9 cellular contexts compared by ENCODE assay signal in the genomic region with DNA sequence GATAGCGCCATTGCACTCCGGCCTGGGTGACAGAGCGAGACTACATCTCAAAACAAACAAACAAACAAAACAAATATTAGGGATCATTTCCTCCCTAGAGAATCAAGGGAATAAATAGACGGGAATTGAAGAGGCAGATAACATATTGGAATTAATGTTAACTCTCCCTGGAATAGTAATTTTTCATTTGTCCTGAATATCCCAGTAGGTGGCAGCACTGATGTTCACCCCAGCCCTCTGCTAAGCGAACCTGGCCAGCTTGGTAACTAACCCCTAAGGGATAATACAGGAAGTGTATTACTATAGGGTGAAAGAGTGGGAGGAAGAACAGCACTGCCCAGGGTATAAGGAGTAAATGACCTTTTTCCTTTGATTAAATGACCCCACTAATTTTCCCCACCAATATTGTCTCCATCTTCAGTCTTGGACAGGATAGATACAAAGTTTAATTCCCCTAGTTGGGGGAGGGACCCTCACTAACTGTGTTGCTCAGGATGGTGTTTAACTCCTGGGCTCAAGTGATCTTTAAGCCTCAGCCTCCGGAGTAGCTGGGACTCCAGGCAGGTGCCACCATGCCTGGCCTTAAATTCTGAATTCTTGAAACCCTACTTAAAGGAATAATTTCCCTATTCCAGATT. TPM values are rescaled to one million over a fixed set of nuclear protein-coding genes. Genes with fewer than 3 reads are reported as not detected.
DNase-seq lines count a peak whose midpoint lies in the region; ATAC-seq, FAIRE-seq and TF ChIP-seq lines count a peak whose summit lies in the region.
"Had no signal": no experiment of that assay in that cellular context is flagged by ENCODE, and none has a peak within 500 bp of the region (broad histone marks: within the 10 kb centered on the region; RNA-seq: fewer than 3 reads in every experiment).

No MANE protein-coding gene starts in this region.

- no peaks in the 10 kb centered on the region for H3K36me3 ChIP-seq in H7 (replicated peaks; ENCODE audit: control insufficient read depth, insufficient read depth, low read length)
- no peaks in the 10 kb centered on the region for H3K36me3 ChIP-seq in K562 (ENCODE audit: control insufficient read depth, insufficient read depth, low read length)
- H3K36me3 ChIP-seq in HepG2 (replicated peaks in 1 of 2; ENCODE audit: control insufficient read depth in 1 of 2, insufficient read depth in 2 of 2, low read length in 2 of 2): peaks cover 3% of the 10 kb centered on the region in 2 experiments; a peak in 3 of 5 replicates

- peaks cover 8% of the 10 kb centered on the region for H3K27me3 Mint-ChIP-seq in activated CD4-positive, alpha-beta T cell treated with anti-CD3 and anti-CD28 coated beads, Interleukin-2, amount 10 ng/mL, durations not matched to agents 24 days and 14 days

- H3K9me3 ChIP-seq in K562 (replicated peaks; ENCODE audit: control insufficient read depth, insufficient read depth, low read depth, low read length) (no peaks in the 10 kb centered on the region), HepG2 (ENCODE audit: low read length) (no peaks in the 10 kb centered on the region)

- H3K9ac ChIP-seq in K562 (ENCODE audit: insufficient read depth in 1 of 2, low read depth in 2 of 2, low read length in 2 of 2) (no peak overlapping the region), HepG2 (ENCODE audit: insufficient read depth, low read depth, low read length) (no peak overlapping the region)

- CTCF ChIA-PET in K562 (lab: Yijun Ruan, JAX; ENCODE audit: low intra/inter-chr PET ratio): no interaction called here
- CTCF ChIA-PET in HepG2 (lab: Yijun Ruan, JAX; ENCODE audit: low intra/inter-chr PET ratio, low total read pairs): interaction anchor here (0.7 to 2.1 kb wide), 3 partner anchors 29 to 163 kb away, joined by 3 to 11 read pairs (median 10); no protein-coding TSS in a partner anchor

- TF ChIP-seq CTCF in K562 (IDR thresholded peaks at IDR 0.05 in 2 of 3, conservative IDR thresholded peaks at IDR 0.05 in 1 of 3; ENCODE audit: insufficient read depth in 2 of 3, low read depth in 1 of 3, low read length in 3 of 3): peak; percentile 42 to 64 (median 49); a peak in 5 of 6 replicates
- peak; percentile 62 for TF ChIP-seq CTCF in HepG2 (CRISPR knock-in tag; IDR thresholded peaks at IDR 0.05)

- intact Hi-C loops in activated CD4-positive, alpha-beta T cell treated with anti-CD3 and anti-CD28 coated beads, Interleukin-2, amount 10 ng/mL, durations not matched to agents 24 days and 14 days (cut with micrococcal nuclease): no loop called here
- intact Hi-C loops in K562 (cut with micrococcal nuclease): no loop called here
- intact Hi-C loops in HepG2 (cut with micrococcal nuclease; ENCODE audit: unreplicated experiment): no loop called here

- H3K27me3 ChIP-seq in H7 (ENCODE audit: control insufficient read depth, insufficient read depth, low read length) (no peaks in the 10 kb centered on the region), K562 (ENCODE audit: control insufficient read depth in 2 of 2, insufficient read depth in 2 of 2, low read length in 2 of 2) (0 out of 5 replicates have a peak, but pooled peaks cover 2 to 3% of the 10 kb centered on the region in 2 experiments), HepG2 (ENCODE audit: control insufficient read depth in 1 of 2, insufficient read depth in 2 of 2, low read length in 2 of 2) (no peaks in the 10 kb centered on the region)

- H3K79me2 ChIP-seq in K562 (ENCODE audit: control insufficient read depth, insufficient read depth, low read length): no peaks in the 10 kb centered on the region
- H3K79me2 ChIP-seq in HepG2 (ENCODE audit: insufficient read depth, low read length): no peaks in the 10 kb centered on the region

- 3% methylated on average over 4 of the region's 6 CpGs for WGBS in K562 (ENCODE audit: insufficient coverage, low coverage, missing lambda C conversion rate)
- WGBS in HepG2 (ENCODE audit: low lambda C conversion rate): 65% methylated on average over 6 of the region's 6 CpGs

- FAIRE-seq in K562 (lab: Jason Lieb, UNC): peak; percentile 63
- FAIRE-seq in HepG2 (lab: Jason Lieb, UNC): peak; percentile 50

- H3K4me3 ChIP-seq in H7 (ENCODE audit: insufficient read depth, low read depth, low read length) (no peak overlapping the region), K562 (no peak overlapping the region), HepG2 (replicated peaks in 1 of 3; ENCODE audit: insufficient read depth in 1 of 3, low read depth in 2 of 3, low read length in 3 of 3) (no peak overlapping the region)

- in situ Hi-C loops in K562 (cut with MboI) (no loop called here), HepG2 (cut with HindIII; ENCODE audit: extremely low pct_ligation_motif_present, low pct_unique_long_range_greater_than_20kb) (no loop called here)

- BruUV-seq in K562 (replicated peaks; lab: Mats Ljungman, UMichigan): no TSS peak
- no TSS peak for BruUV-seq in HepG2 (replicated peaks; lab: Mats Ljungman, UMichigan)

- H4K20me1 ChIP-seq in K562 (replicated peaks; ENCODE audit: control insufficient read depth, insufficient read depth, low read length) (no peaks in the 10 kb centered on the region), HepG2 (ENCODE audit: insufficient read depth, low read length) (no peaks in the 10 kb centered on the region)

- POLR2A ChIA-PET in K562 (lab: Yijun Ruan, JAX) (interaction anchor here (1.0 kb wide), 1 partner anchor 13 kb away, joined by 3 read pairs; no protein-coding TSS in a partner anchor), HepG2 (lab: Yijun Ruan, JAX) (interaction anchor here (0.6 kb wide), 1 partner anchor 101 kb away, joined by 4 read pairs; no protein-coding TSS in a partner anchor)

- TF ChIP-seq EP300 in K562 (IDR thresholded peaks at IDR 0.05; ENCODE audit: low read length) (no peak), HepG2 (IDR thresholded peaks at IDR 0.05; ENCODE audit: low read depth in 2 of 2, low read length in 2 of 2) (no peak), HepG2 (CRISPR knock-in tag; IDR thresholded peaks at IDR 0.05; ENCODE audit: borderline replicate concordance) (no peak)

- no peak overlapping the region for H3K27ac Mint-ChIP-seq in activated CD4-positive, alpha-beta T cell treated with anti-CD3 and anti-CD28 coated beads, Interleukin-2, amount 10 ng/mL, durations not matched to agents 24 days and 14 days

- TF ChIP-seq RAD21 in K562 (CRISPR knock-in tag; conservative IDR thresholded peaks at IDR 0.05 in 1 of 2, IDR thresholded peaks at IDR 0.05 in 1 of 2) (peak; percentile 27 to 57; a peak in 3 of 4 replicates), HepG2 (CRISPR knock-in tag; IDR thresholded peaks at IDR 0.05) (peak; percentile 61)

- H3K27ac ChIP-seq in K562 (ENCODE audit: extremely low read depth, low read depth, low read length) (no peak overlapping the region), HepG2 (ENCODE audit: extremely low read length, insufficient read depth, low read length) (peak overlapping the region; percentile 17)

- H3K36me3 Mint-ChIP-seq in activated CD4-positive, alpha-beta T cell treated with anti-CD3 and anti-CD28 coated beads, Interleukin-2, amount 10 ng/mL, durations not matched to agents 24 days and 14 days (ENCODE audit: low read depth): no peaks in the 10 kb centered on the region

- DNase-seq in activated CD4-positive, alpha-beta T cell treated with anti-CD3 and anti-CD28 coated beads, Interleukin-2, amount 10 ng/mL, durations not matched to agents 24 days and 14 days: peak; percentile 76
- no peak for DNase-seq in activated CD4-positive, alpha-beta T cell treated with anti-CD3 and anti-CD28 coated beads for 1 hour
- DNase-seq in H7 (peak; percentile 77), NOMO-1 (lab: John Stamatoyannopoulos, UW; ENCODE audit: unreplicated experiment in 2 of 2) (peak; percentile 81 to 84), K562 (ENCODE audit: extremely low read depth in 1 of 4, low spot score in 3 of 4) (peak; percentile 37 to 71 (median 48)), HepG2 (ENCODE audit: low spot score) (peak; percentile 62), mucosa of gallbladder (ENCODE audit: low spot score) (no peak)
- DNase-seq in stimulated activated naive CD4-positive, alpha-beta T cell treated with Interleukin-2 at 50 U/mL for 16 hours (lab: John Stamatoyannopoulos, UW): no peak

- no peaks in the 10 kb centered on the region for H3K9me3 Mint-ChIP-seq in activated CD4-positive, alpha-beta T cell treated with anti-CD3 and anti-CD28 coated beads, Interleukin-2, amount 10 ng/mL, durations not matched to agents 24 days and 14 days

- H3K4me3 Mint-ChIP-seq in activated CD4-positive, alpha-beta T cell treated with anti-CD3 and anti-CD28 coated beads, Interleukin-2, amount 10 ng/mL, durations not matched to agents 24 days and 14 days: no peak overlapping the region

- H3K4me1 Mint-ChIP-seq in activated CD4-positive, alpha-beta T cell treated with anti-CD3 and anti-CD28 coated beads, Interleukin-2, amount 10 ng/mL, durations not matched to agents 24 days and 14 days: peaks cover 3% of the 10 kb centered on the region

- H3K4me2 ChIP-seq in K562 (ENCODE audit: insufficient read depth, low read length) (no peak overlapping the region), HepG2 (ENCODE audit: low read depth, low read length) (no peak overlapping the region)

- ATAC-seq in K562 (peak; percentile 87), HepG2 (peak; percentile 85)

- H2AFZ ChIP-seq in K562 (ENCODE audit: low read depth, low read length) (no peak overlapping the region), HepG2 (ENCODE audit: low read length) (no peak overlapping the region)

- H3K4me1 ChIP-seq in K562 (replicated peaks in 1 of 2; ENCODE audit: control insufficient read depth in 2 of 2, insufficient read depth in 2 of 2, low read length in 2 of 2) (no peaks in the 10 kb centered on the region; a peak in 1 of 5 replicates), HepG2 (ENCODE audit: insufficient read depth, low read length) (peaks cover 41% of the 10 kb centered on the region)

- no peaks in the 10 kb centered on the region for H3K9me1 ChIP-seq in K562 (ENCODE audit: control insufficient read depth, insufficient read depth, low read length)

- TF ChIP-seq POLR2A in K562 (conservative IDR thresholded peaks at IDR 0.05): no peak
- TF ChIP-seq POLR2A in HepG2 (IDR thresholded peaks at IDR 0.05; ENCODE audit: insufficient read depth in 1 of 2, low read depth in 2 of 2, low read length in 2 of 2): no peak

RNA-seq across cellular contexts. Expression of gene SLC2A14, which starts 40.5 kb away (rescaled TPM):
- 0.09 and 0.31 TPM in 2 replicates for total RNA-seq in activated CD4-positive, alpha-beta T cell treated with anti-CD3 and anti-CD28 coated beads, Interleukin-2, amount 10 ng/mL, durations not matched to agents 24 days and 14 days
- total RNA-seq in H7 (2014; rRNA removed; shearing (Covaris generic)): 1.4 and 1.7 TPM in 2 replicates
- 0.79 and 1.5 TPM in 2 replicates for total RNA-seq in K562 (2011; cell fraction: chromatin; rRNA removed; ENCODE audit: low replicate concordance)
- total RNA-seq in K562 (2011; cell fraction: nucleolus; rRNA removed): 1.4 and 4.7 TPM in 2 replicates
- total RNA-seq in K562 (2011; cell fraction: nucleoplasm; rRNA removed): 1.7 and 2.0 TPM in 2 replicates
- total RNA-seq in K562 (2014; rRNA removed) (0.20 TPM in 1 of 2 replicates, not detected in the other), K562 (2014; rRNA removed; fragmentation: Illumina TruSeq; extraction: Trizol) (5.4 and 6.8 TPM in 2 replicates), K562 (2015; rRNA removed; fragmentation: Illumina TruSeq; extraction: Trizol) (3.6 and 4.3 TPM in 2 replicates), K562 (2021) (7.4 and 8.9 TPM in 2 replicates), HepG2 (2016; rRNA removed; fragmentation: Illumina TruSeq; extraction: Trizol) (6.6 and 7.7 TPM in 2 replicates), mucosa of gallbladder (1.1 TPM)
- polyA plus RNA-seq in K562 (2011; rRNA removed) (6.3 and 6.8 TPM in 2 replicates), K562 (2014; fragmentation: Illumina TruSeq; extraction: Trizol) (0.74 and 1.1 TPM in 2 replicates), K562 (2014; fragmentation: Nextera tagmentation; extraction: Ambion mirVana) (1 to 10 TPM; 4.0 to 5.2 TPM), K562 (2014; rRNA removed) (0.13 and 0.19 TPM in 2 replicates), HepG2 (2011; rRNA removed) (30.5 and 39.0 TPM in 2 replicates)
- polyA plus RNA-seq in K562 (2011; cell fraction: cytosol; rRNA removed): 4.8 and 6.8 TPM in 2 replicates
- 0.22 and 0.54 TPM in 2 replicates for polyA plus RNA-seq in K562 (2011; cell fraction: nucleus; rRNA removed)
- polyA plus RNA-seq in K562 (2012): 2.4 and 4.4 TPM in 2 replicates
- 0.54 and 1.1 TPM in 2 replicates for polyA minus RNA-seq in K562 (2011; rRNA and poly(A)+ RNA removed)
- polyA minus RNA-seq in K562 (2011; cell fraction: cytosol; rRNA and poly(A)+ RNA removed): 16.2 and 21.5 TPM in 2 replicates
- polyA minus RNA-seq in K562 (2011; cell fraction: nucleus; rRNA and poly(A)+ RNA removed): 0.54 and 0.78 TPM in 2 replicates
- total RNA-seq in HepG2 (2016; cell fraction: cytosol; rRNA removed; fragmentation: Illumina TruSeq; extraction: Trizol; ENCODE audit: low read depth): 3.1 and 3.3 TPM in 2 replicates
- 4.0 and 7.7 TPM in 2 replicates for total RNA-seq in HepG2 (2016; cell fraction: insoluble cytoplasmic fraction; rRNA removed; fragmentation: Illumina TruSeq; extraction: Trizol)
- total RNA-seq in HepG2 (2016; cell fraction: membrane; rRNA removed; fragmentation: Illumina TruSeq; extraction: Trizol): 3.2 TPM in 2 replicates
- total RNA-seq in HepG2 (2016; cell fraction: nucleus; rRNA removed; fragmentation: Illumina TruSeq; extraction: Trizol): 7.9 and 9.0 TPM in 2 replicates
- polyA plus RNA-seq in HepG2 (2011; cell fraction: cytosol; rRNA removed): 24.0 and 28.8 TPM in 2 replicates
- 49.2 and 50.3 TPM in 2 replicates for polyA plus RNA-seq in HepG2 (2011; cell fraction: nucleus; rRNA removed)
- 11.2 and 16.0 TPM in 2 replicates for polyA plus RNA-seq in HepG2 (2012)
- polyA plus RNA-seq in HepG2 (2016; cell fraction: cytosol; fragmentation: Illumina TruSeq; extraction: Trizol; ENCODE audit: low read depth): 0.50 and 0.70 TPM in 2 replicates
- 4.1 and 5.4 TPM in 2 replicates for polyA plus RNA-seq in HepG2 (2016; cell fraction: insoluble cytoplasmic fraction; fragmentation: Illumina TruSeq; extraction: Trizol; ENCODE audit: low read depth)
- polyA plus RNA-seq in HepG2 (2016; cell fraction: membrane; fragmentation: Illumina TruSeq; extraction: Trizol; ENCODE audit: low read depth): 1.4 and 1.5 TPM in 2 replicates
- 21.8 and 24.7 TPM in 2 replicates for polyA plus RNA-seq in HepG2 (2016; cell fraction: nucleus; fragmentation: Illumina TruSeq; extraction: Trizol; ENCODE audit: insufficient read depth, low read depth)
- 0.09 and 35.8 TPM in 2 replicates for polyA minus RNA-seq in HepG2 (2011; rRNA and poly(A)+ RNA removed; ENCODE audit: low replicate concordance)
- polyA minus RNA-seq in HepG2 (2011; cell fraction: cytosol; rRNA and poly(A)+ RNA removed): 11.6 and 14.8 TPM in 2 replicates
- 25.6 and 26.0 TPM in 2 replicates for polyA minus RNA-seq in HepG2 (2011; cell fraction: nucleus; rRNA and poly(A)+ RNA removed)

RNA-seq across cellular contexts. Expression of gene NANOG, which starts 43.0 kb away (rescaled TPM):
- not detected in 2 replicates for total RNA-seq in activated CD4-positive, alpha-beta T cell treated with anti-CD3 and anti-CD28 coated beads, Interleukin-2, amount 10 ng/mL, durations not matched to agents 24 days and 14 days
- total RNA-seq in H7 (2014; rRNA removed; shearing (Covaris generic)): 147 and 178 TPM in 2 replicates
- 0.32 TPM in 1 of 2 replicates, not detected in the other for total RNA-seq in K562 (2011; cell fraction: chromatin; rRNA removed; ENCODE audit: low replicate concordance)
- not detected in 2 replicates for total RNA-seq in K562 (2011; cell fraction: nucleolus; rRNA removed)
- total RNA-seq in K562 (2011; cell fraction: nucleoplasm; rRNA removed): not detected in 2 replicates
- total RNA-seq in K562 (2014; rRNA removed) (not detected in 2 replicates), K562 (2014; rRNA removed; fragmentation: Illumina TruSeq; extraction: Trizol) (not detected in 2 replicates), K562 (2015; rRNA removed; fragmentation: Illumina TruSeq; extraction: Trizol) (not detected in 2 replicates), K562 (2021) (0.04 and 0.38 TPM in 2 replicates), HepG2 (2016; rRNA removed; fragmentation: Illumina TruSeq; extraction: Trizol) (0.24 TPM in 1 of 2 replicates, not detected in the other), mucosa of gallbladder (0.43 TPM)
- polyA plus RNA-seq in K562 (2011; rRNA removed) (not detected in 2 replicates), K562 (2014; fragmentation: Illumina TruSeq; extraction: Trizol) (not detected in 2 replicates), K562 (2014; fragmentation: Nextera tagmentation; extraction: Ambion mirVana) (not detected), K562 (2014; rRNA removed) (not detected in 2 replicates), HepG2 (2011; rRNA removed) (0.04 and 0.30 TPM in 2 replicates)
- polyA plus RNA-seq in K562 (2011; cell fraction: cytosol; rRNA removed): not detected in 2 replicates
- polyA plus RNA-seq in K562 (2011; cell fraction: nucleus; rRNA removed): 0.14 TPM in 1 of 2 replicates, not detected in the other
- polyA plus RNA-seq in K562 (2012): 0.01 TPM in 1 of 2 replicates, not detected in the other
- not detected in 2 replicates for polyA minus RNA-seq in K562 (2011; rRNA and poly(A)+ RNA removed)
- not detected in 2 replicates for polyA minus RNA-seq in K562 (2011; cell fraction: cytosol; rRNA and poly(A)+ RNA removed)
- polyA minus RNA-seq in K562 (2011; cell fraction: nucleus; rRNA and poly(A)+ RNA removed): not detected in 2 replicates
- total RNA-seq in HepG2 (2016; cell fraction: cytosol; rRNA removed; fragmentation: Illumina TruSeq; extraction: Trizol; ENCODE audit: low read depth): not detected in 2 replicates
- 0.26 TPM in 1 of 2 replicates, not detected in the other for total RNA-seq in HepG2 (2016; cell fraction: insoluble cytoplasmic fraction; rRNA removed; fragmentation: Illumina TruSeq; extraction: Trizol)
- 0.03 TPM in 1 of 2 replicates, not detected in the other for total RNA-seq in HepG2 (2016; cell fraction: membrane; rRNA removed; fragmentation: Illumina TruSeq; extraction: Trizol)
- not detected in 2 replicates for total RNA-seq in HepG2 (2016; cell fraction: nucleus; rRNA removed; fragmentation: Illumina TruSeq; extraction: Trizol)
- polyA plus RNA-seq in HepG2 (2011; cell fraction: cytosol; rRNA removed): 0.05 and 0.15 TPM in 2 replicates
- 0.13 and 0.14 TPM in 2 replicates for polyA plus RNA-seq in HepG2 (2011; cell fraction: nucleus; rRNA removed)
- polyA plus RNA-seq in HepG2 (2012): 0.28 TPM in 1 of 2 replicates, not detected in the other
- polyA plus RNA-seq in HepG2 (2016; cell fraction: cytosol; fragmentation: Illumina TruSeq; extraction: Trizol; ENCODE audit: low read depth): not detected in 2 replicates
- polyA plus RNA-seq in HepG2 (2016; cell fraction: insoluble cytoplasmic fraction; fragmentation: Illumina TruSeq; extraction: Trizol; ENCODE audit: low read depth): not detected in 2 replicates
- polyA plus RNA-seq in HepG2 (2016; cell fraction: membrane; fragmentation: Illumina TruSeq; extraction: Trizol; ENCODE audit: low read depth): not detected in 2 replicates
- not detected in 2 replicates for polyA plus RNA-seq in HepG2 (2016; cell fraction: nucleus; fragmentation: Illumina TruSeq; extraction: Trizol; ENCODE audit: insufficient read depth, low read depth)
- polyA minus RNA-seq in HepG2 (2011; rRNA and poly(A)+ RNA removed; ENCODE audit: low replicate concordance): 0.10 TPM in 1 of 2 replicates, not detected in the other
- polyA minus RNA-seq in HepG2 (2011; cell fraction: cytosol; rRNA and poly(A)+ RNA removed): not detected in 2 replicates
- 0.75 and 1.2 TPM in 2 replicates for polyA minus RNA-seq in HepG2 (2011; cell fraction: nucleus; rRNA and poly(A)+ RNA removed)
- total RNA-seq: temporal lobe had no signal

Comparison
In these comparisons a context has a peak if more than half of its experiments do, and no peak if none do; other contexts are left out.
1. DNase-seq: peak in activated CD4-positive, alpha-beta T cell treated with anti-CD3 and anti-CD28 coated beads, Interleukin-2, amount 10 ng/mL, durations not matched to agents 24 days and 14 days (single experiment), H7 (single experiment), NOMO-1 (2 of 2), K562 (4 of 4) and HepG2 (single experiment); none in activated CD4-positive, alpha-beta T cell treated with anti-CD3 and anti-CD28 coated beads for 1 hour (single experiment), stimulated activated naive CD4-positive, alpha-beta T cell treated with Interleukin-2 at 50 U/mL for 16 hours (single experiment) and mucosa of gallbladder (single experiment).
2. RNA of gene NANOG, which starts 43.0 kb away (total RNA-seq): 147 to 178 TPM in H7; 0.43 TPM in mucosa of gallbladder (single experiment), 0.03 to 0.26 TPM in HepG2, not detected in activated CD4-positive, alpha-beta T cell treated with anti-CD3 and anti-CD28 coated beads, Interleukin-2, amount 10 ng/mL, durations not matched to agents 24 days and 14 days and 0.04 to 0.38 TPM in K562; every median in the first group is over 10 times any median in the second.